Comparison of ENCODE assay signal across 8 cellular contexts in genomic region chr20:18496042-18496441, GRCh38. TPM values are rescaled to one million over a fixed set of nuclear protein-coding genes. Genes with fewer than 3 reads are reported as not detected.
DNase-seq lines count a peak whose midpoint lies in the region; ATAC-seq and TF ChIP-seq lines count a peak whose summit lies in the region.

No MANE protein-coding gene starts in this region.

- intact Hi-C loops in dorsolateral prefrontal cortex (cut with DNase I) (no loop called here), ovary (cut with DNase I) (no loop called here), posterior vena cava (cut with DNase I) (no loop called here)

- peak overlapping the region; percentile 97 for H3K4me3 ChIP-seq in GM12864 (ENCODE audit: low read depth, low read length)
- H3K4me3 ChIP-seq in dorsolateral prefrontal cortex, result peak overlapping the region in 58 of 59 donors; percentile 56 to 95 (median 81)
- peak overlapping the region; percentile 54 for H3K4me3 ChIP-seq in ovary

- no peak for TF ChIP-seq EP300 in ovary (IDR thresholded peaks at IDR 0.05)

- no peaks in the 10 kb centered on the region for H3K9me3 ChIP-seq in ovary

- H3K27me3 ChIP-seq in dorsolateral prefrontal cortex, result no peaks in the 10 kb centered on the region
- no peaks in the 10 kb centered on the region for H3K27me3 ChIP-seq in ovary

- TF ChIP-seq POLR2A in ovary (IDR thresholded peaks at IDR 0.05), result no peak

- H3K27ac ChIP-seq in dorsolateral prefrontal cortex, result peak overlapping the region in 16 of 59 donors; percentile 9 to 90 (median 72)
- peak overlapping the region in 1 of 2 donors; percentile 43 for H3K27ac ChIP-seq in ovary

- DNase-seq in GM12864 (ENCODE audit: low read depth) (no peak), NCI-H69 (lab: John Stamatoyannopoulos, UW) (peak; percentile 57), dorsolateral prefrontal cortex (no peak), ovary (no peak), posterior vena cava (ENCODE audit: low spot score) (no peak), D341Med (ENCODE audit: low spot score) (no peak)
- DNase-seq in stimulated activated CD8-positive, alpha-beta memory T cell treated with anti-CD3 and anti-CD28 coated beads, Interleukin-4, amount 100 ng/mL, for 48 hours, result no peak

- ATAC-seq in GM18867 (IDR thresholded peaks at IDR 0.05; ENCODE audit: unreplicated experiment), result no peak

- peaks cover 4% of the 10 kb centered on the region for H3K4me1 ChIP-seq in ovary (ENCODE audit: insufficient read depth)

- no peak for TF ChIP-seq CTCF in GM12864 (IDR thresholded peaks at IDR 0.05; ENCODE audit: low read depth, low read length, missing control alignments)
- TF ChIP-seq CTCF in dorsolateral prefrontal cortex (IDR thresholded peaks at IDR 0.05 in 54 of 56, conservative IDR thresholded peaks at IDR 0.05 in 2 of 56; ENCODE audit: low read depth in 1 of 56, partially characterized antibody in 56 of 56), result no peak
- TF ChIP-seq CTCF in ovary (IDR thresholded peaks at IDR 0.05), result no peak

- H3K36me3 ChIP-seq in ovary, result no peaks in the 10 kb centered on the region

- WGBS in ovary, 3 donors, result 4 to 9% (median 5%) methylated on average over 7 of the region's 7 CpGs

RNA-seq across cellular contexts. Expression of gene RBBP9, which starts 1.0 kb away (rescaled TPM):
- total RNA-seq in dorsolateral prefrontal cortex (10 to 100 TPM in 74 of 120 experiments, 1 to 10 TPM in 46; 6.4 to 19.2 (median 10.8) TPM), ovary (10 to 100 TPM; 10.6 to 13.3 (median 11.8) TPM), posterior vena cava (10 to 100 TPM; 15.0 to 17.3 TPM)
- 10 to 100 TPM in 1 of 2 donors, 1 to 10 TPM in 1; 6.9 to 26.0 TPM for polyA plus RNA-seq in ovary

RNA-seq across cellular contexts. Expression of gene SEC23B, which starts 11.7 kb away (rescaled TPM):
- total RNA-seq in dorsolateral prefrontal cortex (10 to 100 TPM; 31.0 to 72.0 (median 46.7) TPM), ovary (10 to 100 TPM; 25.2 to 48.0 (median 35.9) TPM), posterior vena cava (10 to 100 TPM; 31.2 to 32.3 TPM)
- 10 to 100 TPM; 11.2 to 47.6 TPM for polyA plus RNA-seq in ovary

RNA-seq across cellular contexts. Expression of gene POLR3F, which starts 28.9 kb away (rescaled TPM):
- total RNA-seq in dorsolateral prefrontal cortex (10 to 100 TPM in 118 of 120 experiments, 1 to 10 TPM in 2; 6.7 to 24.6 (median 16.5) TPM), ovary (10 to 100 TPM in 2 of 7 donors, 1 to 10 TPM in 5; 6.5 to 13.2 (median 9.0) TPM), posterior vena cava (10 to 100 TPM in 1 of 2 donors, 1 to 10 TPM in 1; 9.2 to 10.3 TPM)
- polyA plus RNA-seq in ovary, result 10 to 100 TPM in 1 of 2 donors, 1 to 10 TPM in 1; 8.2 to 12.3 TPM

RNA-seq across cellular contexts. Expression of gene DZANK1, which starts 29.2 kb away (rescaled TPM):
- 10 to 100 TPM in 45 of 120 experiments, 1 to 10 TPM in 75; 5.0 to 14.4 (median 9.3) TPM for total RNA-seq in dorsolateral prefrontal cortex
- 1 to 10 TPM; 3.1 to 6.5 (median 3.9) TPM for total RNA-seq in ovary
- 1 to 10 TPM; 2.2 to 3.0 TPM for polyA plus RNA-seq in ovary
- 1 to 10 TPM; 1.7 to 1.9 TPM for total RNA-seq in posterior vena cava
